Comparison of ENCODE assay signal across 9 cellular contexts in the genomic region with DNA sequence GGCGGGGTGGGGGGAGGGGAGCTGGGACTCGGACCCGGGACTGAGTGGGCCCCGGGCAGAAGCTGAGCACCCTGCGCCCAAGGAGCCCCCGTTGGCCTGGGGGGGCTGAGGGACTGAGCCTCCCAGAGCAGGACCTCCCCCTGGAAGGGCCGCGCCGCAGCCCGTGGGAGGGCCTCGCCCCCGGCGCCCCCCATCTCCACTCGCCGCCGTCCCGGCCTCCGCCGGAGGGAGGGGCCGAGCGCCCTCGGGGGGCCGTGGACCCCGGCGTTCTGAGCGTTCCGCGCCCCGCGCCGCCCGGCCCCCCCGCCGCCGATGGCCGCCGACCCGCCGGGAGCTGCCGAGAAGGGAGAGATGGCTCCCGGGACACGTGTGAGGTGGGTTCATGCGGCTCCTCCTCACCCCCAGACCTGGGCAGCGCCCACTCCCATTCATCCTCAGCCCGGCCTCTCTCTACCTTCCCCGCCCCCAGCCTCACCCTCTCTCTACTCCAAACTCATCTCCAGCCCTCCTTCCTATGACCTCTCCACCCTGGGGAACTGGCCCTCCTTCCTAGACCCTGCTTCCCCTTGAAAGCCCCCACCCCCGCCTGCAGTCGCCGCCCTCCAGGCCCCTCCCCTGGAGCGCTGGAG. TPM values are rescaled to one million over a fixed set of nuclear protein-coding genes. Genes with fewer than 3 reads are reported as not detected.
A peak's percentile ranks its signal among the peaks of the same experiment; 100 is the strongest.
DNase-seq lines count a peak whose midpoint lies in the region; ATAC-seq, FAIRE-seq and TF ChIP-seq lines count a peak whose summit lies in the region.
"Had no signal": no experiment of that assay in that cellular context is flagged by ENCODE, and none has a peak within 500 bp of the region (broad histone marks: within the 10 kb centered on the region; RNA-seq: fewer than 3 reads in every experiment).

No MANE protein-coding gene starts in this region.

- no peaks in the 10 kb centered on the region for H3K4me1 ChIP-seq in pancreas

- FAIRE-seq in pancreas (lab: Jason Lieb, UNC) = no peak
- FAIRE-seq: TTC549 had no signal

- DNase-seq in GM12865 (ENCODE audit: low read depth) (no peak), epithelial cell of proximal tubule (ENCODE audit: low read depth) (no peak), pancreas (peak in 4 of 6 donors; percentile 52 to 86 (median 62)), NCI-H510A (lab: John Stamatoyannopoulos, UW) (no peak), NOMO-1 (lab: John Stamatoyannopoulos, UW; ENCODE audit: unreplicated experiment in 2 of 2) (no peak), Kasumi-1 (lab: John Stamatoyannopoulos, UW) (no peak)

- intact Hi-C loops in pancreas (cut with DNase I) = no loop called here

- TF ChIP-seq POLR2A in Raji (IDR thresholded peaks at IDR 0.05; ENCODE audit: insufficient read depth, low read depth, low read length) = 0 out of 2 replicates have a peak, but pooled peaks have one; percentile 27

- H3K9me3 ChIP-seq in pancreas = no peaks in the 10 kb centered on the region

- TF ChIP-seq CTCF in GM12865 (IDR thresholded peaks at IDR 0.05; ENCODE audit: insufficient read depth, low read depth, low read length, missing control alignments) (no peak), epithelial cell of proximal tubule (conservative IDR thresholded peaks at IDR 0.05; ENCODE audit: low read depth, low read length) (no peak), pancreas (IDR thresholded peaks at IDR 0.05) (no peak)

- no peaks in the 10 kb centered on the region for H3K27me3 ChIP-seq in pancreas

- peak overlapping the region in 2 of 4 donors; percentile 41 for H3K27ac ChIP-seq in pancreas

- H3K4me3 ChIP-seq in GM12865 (ENCODE audit: low read depth, low read length) (peak overlapping the region; percentile 90), epithelial cell of proximal tubule (ENCODE audit: low read depth, low read length) (peak overlapping the region; percentile 70), pancreas (peak overlapping the region; percentile 48 to 70 (median 56))

- no peaks in the 10 kb centered on the region for H3K36me3 ChIP-seq in pancreas

- 5 to 38% methylated on average over 6 to 50 of the region's 50 CpGs for WGBS in pancreas, 2 donors

- ATAC-seq in pancreas (no peak), HG03139 (IDR thresholded peaks at IDR 0.05; ENCODE audit: unreplicated experiment) (no peak)

RNA-seq across cellular contexts. Expression of a gene that starts 0.8 kb away (rescaled TPM):
- 35.6 and 65.3 TPM in 2 replicates for total RNA-seq in epithelial cell of proximal tubule
- total RNA-seq in pancreas = 10 to 100 TPM in 1 of 6 donors, 1 to 10 TPM in 5; 3.8 to 13.5 (median 4.6) TPM
- polyA plus RNA-seq in pancreas = 10 to 100 TPM; 10.1 to 26.8 TPM

RNA-seq across cellular contexts. Expression of a gene that starts 24.7 kb away (rescaled TPM):
- 10.4 and 37.6 TPM in 2 replicates for total RNA-seq in epithelial cell of proximal tubule
- total RNA-seq in pancreas = 10 to 100 TPM in 4 of 6 donors, 1 to 10 TPM in 2; 8.6 to 12.5 (median 11.4) TPM
- 10 to 100 TPM in 1 of 2 donors, 1 to 10 TPM in 1; 9.5 to 10.3 TPM for polyA plus RNA-seq in pancreas

RNA-seq across cellular contexts. Expression of a gene that starts 27.8 kb away (rescaled TPM):
- total RNA-seq in epithelial cell of proximal tubule (0.87 and 4.3 TPM in 2 replicates), pancreas (1 to 10 TPM; 1.6 to 3.2 (median 1.9) TPM)
- polyA plus RNA-seq in pancreas = 1 to 10 TPM; 2.5 to 2.9 TPM

RNA-seq across cellular contexts. Expression of a gene that starts 30.3 kb away (rescaled TPM):
- total RNA-seq in epithelial cell of proximal tubule (57.6 and 79.1 TPM in 2 replicates), pancreas (10 to 100 TPM in 4 of 6 donors, 1 to 10 TPM in 2; 9.2 to 14.1 (median 10.7) TPM)
- polyA plus RNA-seq in pancreas = 10 to 100 TPM; 22.3 to 29.3 TPM

RNA-seq across cellular contexts. Expression of a gene that starts 33.4 kb away (rescaled TPM):
- 4.7 and 5.5 TPM in 2 replicates for total RNA-seq in epithelial cell of proximal tubule
- total RNA-seq in pancreas = 10 to 100 TPM in 1 of 6 donors, 1 to 10 TPM in 5; 6.5 to 10.6 (median 8.3) TPM
- polyA plus RNA-seq in pancreas = 10 to 100 TPM; 12.8 to 17.9 TPM

Comparison
In these comparisons a context has a peak if more than half of its experiments do, and no peak if none do; other contexts are left out.
1. DNase-seq: peak in pancreas (4 of 6); none in GM12865 (single experiment), epithelial cell of proximal tubule (single experiment), NCI-H510A (single experiment), NOMO-1 (0 of 2) and Kasumi-1 (0 of 2).
2. Peak in every context shown above with its lines, with median percentiles within 50 percentile points of each other: H3K4me3 ChIP-seq.